In the genomic region with DNA sequence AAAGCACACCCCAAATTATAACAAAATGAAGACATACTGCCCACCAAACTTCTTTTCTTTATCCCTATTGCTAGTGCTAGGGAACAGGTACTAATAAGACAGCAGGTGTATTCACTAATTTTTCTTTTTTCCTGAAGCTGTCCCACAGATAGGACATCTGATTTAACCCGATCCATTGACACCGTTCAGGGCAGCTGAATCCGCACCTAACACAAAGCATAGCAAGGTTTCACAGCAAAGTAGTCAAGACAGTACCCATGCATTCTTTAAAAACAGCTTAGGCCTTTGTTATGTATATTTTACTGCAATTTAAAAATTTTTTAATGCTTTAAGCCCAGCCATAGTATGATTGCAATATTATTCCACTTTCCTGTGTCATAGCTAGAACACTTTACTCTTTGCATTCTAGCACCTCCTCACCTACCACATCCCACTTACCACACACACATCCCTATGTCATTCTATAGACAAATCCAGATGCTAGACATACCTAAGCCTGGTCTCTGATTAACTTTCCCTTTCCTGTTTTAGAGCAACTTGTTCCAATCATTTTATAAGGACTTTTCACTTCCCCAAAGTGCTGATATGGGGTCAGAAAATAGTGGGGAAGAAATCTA, we compare ENCODE assay signal across 11 cellular contexts. TPM values are rescaled to one million over a fixed set of nuclear protein-coding genes. Genes with fewer than 3 reads are reported as not detected.
DNase-seq lines count a peak whose midpoint lies in the region; ATAC-seq and TF ChIP-seq lines count a peak whose summit lies in the region.
"Had no signal": no experiment of that assay in that cellular context is flagged by ENCODE, and none has a peak within 500 bp of the region (broad histone marks: within the 10 kb centered on the region; RNA-seq: fewer than 3 reads in every experiment).

No MANE protein-coding gene starts in this region.

- H3K4me3 ChIP-seq in muscle layer of colon (ENCODE audit: low read depth in 1 of 2, low read length in 2 of 2): no peak overlapping the region

- H3K27me3 Mint-ChIP-seq in activated CD8-positive, alpha-beta T cell treated with anti-CD3 and anti-CD28 coated beads for 36 hours: no peaks in the 10 kb centered on the region
- no peaks in the 10 kb centered on the region for H3K27me3 Mint-ChIP-seq in activated CD8-positive, alpha-beta T cell treated with anti-CD3 and anti-CD28 coated beads, Interleukin-2, amount 10 ng/mL, durations not matched to agents 7 days and 5 days (ENCODE audit: low read depth)
- H3K27me3 Mint-ChIP-seq in mesothelial cell of epicardium (ENCODE audit: low read depth): no peaks in the 10 kb centered on the region

- peak overlapping the region; percentile 23 for H3K9ac ChIP-seq in muscle layer of colon (ENCODE audit: low read length)

- no peak overlapping the region for H3K27ac Mint-ChIP-seq in activated CD8-positive, alpha-beta T cell treated with anti-CD3 and anti-CD28 coated beads for 36 hours
- no peak overlapping the region for H3K27ac Mint-ChIP-seq in activated CD8-positive, alpha-beta T cell treated with anti-CD3 and anti-CD28 coated beads, Interleukin-2, amount 10 ng/mL, durations not matched to agents 7 days and 5 days
- H3K27ac Mint-ChIP-seq in mesothelial cell of epicardium: no peak overlapping the region
- H3K27ac Mint-ChIP-seq: activated naive CD4-positive, alpha-beta T cell treated with anti-CD3 and anti-CD28 coated beads, Interleukin-2, amount 50 U/mL, for 72 hours had no signal

- no peak for TF ChIP-seq CTCF in activated CD8-positive, alpha-beta T cell treated with anti-CD3 and anti-CD28 coated beads for 36 hours (IDR thresholded peaks at IDR 0.05)
- TF ChIP-seq CTCF in VCaP (conservative IDR thresholded peaks at IDR 0.05): no peak
- TF ChIP-seq CTCF in mesothelial cell of epicardium (IDR thresholded peaks at IDR 0.05; ENCODE audit: unreplicated experiment): no peak

- H3K4me1 ChIP-seq in muscle layer of colon (ENCODE audit: insufficient read depth, low read length): peaks cover 34% of the 10 kb centered on the region

- peaks cover 16% of the 10 kb centered on the region for H3K36me3 Mint-ChIP-seq in activated CD8-positive, alpha-beta T cell treated with anti-CD3 and anti-CD28 coated beads for 36 hours (ENCODE audit: low read depth)
- H3K36me3 Mint-ChIP-seq in activated CD8-positive, alpha-beta T cell treated with anti-CD3 and anti-CD28 coated beads, Interleukin-2, amount 10 ng/mL, durations not matched to agents 7 days and 5 days (ENCODE audit: low read depth): peaks cover 14% of the 10 kb centered on the region
- H3K36me3 Mint-ChIP-seq in mesothelial cell of epicardium: peaks cover 8% of the 10 kb centered on the region
- H3K36me3 Mint-ChIP-seq: activated naive CD4-positive, alpha-beta T cell treated with anti-CD3 and anti-CD28 coated beads, Interleukin-2, amount 50 U/mL, for 72 hours had no signal

- H3K4me1 Mint-ChIP-seq in activated CD8-positive, alpha-beta T cell treated with anti-CD3 and anti-CD28 coated beads for 36 hours (ENCODE audit: low read depth): peaks cover 21% of the 10 kb centered on the region
- peaks cover 4% of the 10 kb centered on the region for H3K4me1 Mint-ChIP-seq in activated CD8-positive, alpha-beta T cell treated with anti-CD3 and anti-CD28 coated beads, Interleukin-2, amount 10 ng/mL, durations not matched to agents 7 days and 5 days (ENCODE audit: low read depth)
- peaks cover 4% of the 10 kb centered on the region for H3K4me1 Mint-ChIP-seq in mesothelial cell of epicardium

- H3K9me3 ChIP-seq in muscle layer of colon (ENCODE audit: low read length): no peaks in the 10 kb centered on the region

- no peaks in the 10 kb centered on the region for H3K9me3 Mint-ChIP-seq in activated CD8-positive, alpha-beta T cell treated with anti-CD3 and anti-CD28 coated beads for 36 hours
- H3K9me3 Mint-ChIP-seq in activated CD8-positive, alpha-beta T cell treated with anti-CD3 and anti-CD28 coated beads, Interleukin-2, amount 10 ng/mL, durations not matched to agents 7 days and 5 days (ENCODE audit: insufficient read depth): no peaks in the 10 kb centered on the region
- H3K9me3 Mint-ChIP-seq in mesothelial cell of epicardium: no peaks in the 10 kb centered on the region
- H3K9me3 Mint-ChIP-seq: activated naive CD4-positive, alpha-beta T cell treated with anti-CD3 and anti-CD28 coated beads, Interleukin-2, amount 50 U/mL, for 72 hours had no signal

- DNase-seq in activated CD8-positive, alpha-beta T cell treated with anti-CD3 and anti-CD28 coated beads for 36 hours: no peak
- DNase-seq in activated CD8-positive, alpha-beta T cell treated with anti-CD3 and anti-CD28 coated beads, Interleukin-2, amount 10 ng/mL, durations not matched to agents 7 days and 5 days: no peak
- DNase-seq in mesothelial cell of epicardium (ENCODE audit: low spot score in 2 of 2, unreplicated experiment in 2 of 2): no peak
- DNase-seq in GM03348 (ENCODE audit: low spot score): no peak
- DNase-seq in kidney glomerular epithelial cell (lab: John Stamatoyannopoulos, UW): no peak
- no peak for DNase-seq in NCI-H146 treated with DMSO at 0.1 percent for 48 hours (lab: John Stamatoyannopoulos, UW; ENCODE audit: unreplicated experiment)
- DNase-seq: SIG-M5; stimulated activated CD4-positive, alpha-beta T cell treated with anti-CD3 and anti-CD28 coated beads, Interleukin-1b, Interleukin-23, amount 100 ng/mL, for 48 hours had no signal

- H3K27me3 ChIP-seq in muscle layer of colon (ENCODE audit: control insufficient read depth in 1 of 2, insufficient read depth in 2 of 2, low read length in 2 of 2): no peaks in the 10 kb centered on the region

- CTCF ChIA-PET in activated CD8-positive, alpha-beta T cell treated with anti-CD3 and anti-CD28 coated beads for 36 hours (lab: Charles Lee): interaction anchor here (1.2 to 1.5 kb wide), 2 partner anchors 38 to 76 kb away, joined by 3 to 4 read pairs; no protein-coding TSS in a partner anchor
- CTCF ChIA-PET in activated CD8-positive, alpha-beta T cell treated with anti-CD3 and anti-CD28 coated beads, Interleukin-2, amount 10 ng/mL, durations not matched to agents 7 days and 5 days (lab: Charles Lee): interaction anchor here (1.2 to 2.0 kb wide), 2 partner anchors 11 to 64 kb away, joined by 3 to 5 read pairs; a partner anchor contains a TSS

- POLR2A ChIA-PET in activated CD8-positive, alpha-beta T cell treated with anti-CD3 and anti-CD28 coated beads for 36 hours (lab: Charles Lee): interaction anchor here (0.8 to 2.8 kb wide), 4 partner anchors 11 to 80 kb away, joined by 3 to 11 read pairs (median 4); a partner anchor contains a TSS
- POLR2A ChIA-PET in activated CD8-positive, alpha-beta T cell treated with anti-CD3 and anti-CD28 coated beads, Interleukin-2, amount 10 ng/mL, durations not matched to agents 7 days and 5 days (lab: Charles Lee): interaction anchor here (0.6 kb wide), 1 partner anchor 119 kb away, joined by 3 read pairs; no protein-coding TSS in a partner anchor

- peak overlapping the region; percentile 91 for H3K27ac ChIP-seq in VCaP
- peak overlapping the region; percentile 66 for H3K27ac ChIP-seq in muscle layer of colon (ENCODE audit: low read depth, low read length)

- no peak overlapping the region for H3K4me3 Mint-ChIP-seq in activated CD8-positive, alpha-beta T cell treated with anti-CD3 and anti-CD28 coated beads for 36 hours
- no peak overlapping the region for H3K4me3 Mint-ChIP-seq in activated CD8-positive, alpha-beta T cell treated with anti-CD3 and anti-CD28 coated beads, Interleukin-2, amount 10 ng/mL, durations not matched to agents 7 days and 5 days
- H3K4me3 Mint-ChIP-seq in mesothelial cell of epicardium: no peak overlapping the region

- intact Hi-C loops in activated CD8-positive, alpha-beta T cell treated with anti-CD3 and anti-CD28 coated beads for 36 hours (cut with micrococcal nuclease): no loop called here

- H3K36me3 ChIP-seq in muscle layer of colon (ENCODE audit: insufficient read depth, low read length): no peaks in the 10 kb centered on the region

- ATAC-seq in activated CD8-positive, alpha-beta T cell treated with anti-CD3 and anti-CD28 coated beads for 36 hours: peak; percentile 62
- ATAC-seq in activated CD8-positive, alpha-beta T cell treated with anti-CD3 and anti-CD28 coated beads, Interleukin-2, amount 10 ng/mL, durations not matched to agents 7 days and 5 days: no peak

RNA-seq across cellular contexts. Expression of a gene that starts 40.4 kb away (rescaled TPM):
- 10 to 100 TPM; 59.5 to 59.8 TPM for total RNA-seq in activated CD8-positive, alpha-beta T cell treated with anti-CD3 and anti-CD28 coated beads for 36 hours
- total RNA-seq in activated CD8-positive, alpha-beta T cell treated with anti-CD3 and anti-CD28 coated beads, Interleukin-2, amount 10 ng/mL, durations not matched to agents 7 days and 5 days: 10 to 100 TPM; 70.2 to 71.7 TPM
- 77.2 to 83.3 TPM (median 77.3 TPM) in 3 replicates for total RNA-seq in mesothelial cell of epicardium
